In genomic region chr1:171798760-171799159, GRCh38 we compare ENCODE assay signal across 23 cellular contexts. TPM values are rescaled to one million over a fixed set of nuclear protein-coding genes. Genes with fewer than 3 reads are reported as not detected.
DNase-seq lines count a peak whose midpoint lies in the region; TF ChIP-seq lines count a peak whose summit lies in the region.
"Had no signal": no experiment of that assay in that cellular context is flagged by ENCODE, and none has a peak within 500 bp of the region (broad histone marks: within the 10 kb centered on the region; RNA-seq: fewer than 3 reads in every experiment).

No MANE protein-coding gene starts in this region.

- H3K36me3 Mint-ChIP-seq in MCF 10A (ENCODE audit: insufficient read depth, unreplicated experiment) (peaks cover 46% of the 10 kb centered on the region), endodermal cell (ENCODE audit: low read depth) (peaks cover 38% of the 10 kb centered on the region), mesothelial cell of epicardium (peaks cover 24% of the 10 kb centered on the region), type B pancreatic cell (peaks cover 5% of the 10 kb centered on the region)

- DNase-seq in MCF 10A (ENCODE audit: unreplicated experiment) (no peak), mammary epithelial cell (no peak), endodermal cell (no peak), mesothelial cell of epicardium (ENCODE audit: low spot score in 2 of 2, unreplicated experiment in 2 of 2) (no peak), type B pancreatic cell (ENCODE audit: extremely low spot score, unreplicated experiment) (no peak), prostate gland (ENCODE audit: low spot score) (no peak)
- no peak for DNase-seq in activated CD4-positive, CD25-positive, alpha-beta regulatory T cell treated with anti-CD3 and anti-CD28 coated beads, Interleukin-2, amount 50 U/mL, for 72 hours
- DNase-seq: AML-193; C1 segment of cervical spinal cord; CD8-positive, alpha-beta T cell; DMS153; GM23248; MM.1S; NCI-H1092; NCI-H1436; NCI-H187 treated with DMSO at 0.1 percent for 48 hours; NCI-H2107; NCI-H446 treated with DMSO at 0.1 percent for 48 hours; NCI-H526 treated with DMSO at 0.1 percent for 48 hours; PC-3; SHP77 had no signal

- H3K27me3 ChIP-seq in mammary epithelial cell (ENCODE audit: insufficient read depth, low read length) (no peaks in the 10 kb centered on the region), endodermal cell (ENCODE audit: control insufficient read depth, insufficient read depth, low read length, poor library complexity, severe bottlenecking) (no peaks in the 10 kb centered on the region), prostate gland (replicated peaks; ENCODE audit: insufficient read depth) (no peaks in the 10 kb centered on the region)

- H3K4me1 ChIP-seq in mammary epithelial cell (ENCODE audit: insufficient read depth, low read length): peaks cover 17% of the 10 kb centered on the region
- peaks cover 3% of the 10 kb centered on the region for H3K4me1 ChIP-seq in endodermal cell (ENCODE audit: control insufficient read depth, insufficient read depth, low read length)
- H3K4me1 ChIP-seq in prostate gland (replicated peaks): no peaks in the 10 kb centered on the region
- H3K4me1 ChIP-seq: HAP-1 had no signal

- H3K27ac ChIP-seq in mammary epithelial cell (ENCODE audit: insufficient read depth, low read depth, low read length) (no peak overlapping the region), endodermal cell (ENCODE audit: low read depth, low read length) (no peak overlapping the region), prostate gland (no peak overlapping the region)
- H3K27ac ChIP-seq: GM23248, SK-N-MC had no signal

- no peak overlapping the region for H2AFZ ChIP-seq in mammary epithelial cell (ENCODE audit: low read depth, low read length)
- H2AFZ ChIP-seq: GM23248 had no signal

- H3K9me3 Mint-ChIP-seq in MCF 10A (ENCODE audit: unreplicated experiment) (no peaks in the 10 kb centered on the region), endodermal cell (no peaks in the 10 kb centered on the region), mesothelial cell of epicardium (no peaks in the 10 kb centered on the region), type B pancreatic cell (no peaks in the 10 kb centered on the region)
- H3K9me3 Mint-ChIP-seq: CD8-positive, alpha-beta T cell had no signal

- CTCF ChIA-PET in MCF 10A (lab: Yijun Ruan, JAX): interaction anchor here (0.6 to 30.8 kb wide), 16 partner anchors 12 to 645 kb away, joined by 3 to 1502 read pairs (median 18); partner anchors contain the start of genes METTL13 and PIGC
- CTCF ChIA-PET in mammary epithelial cell (lab: Charles Lee; ENCODE audit: low non-redundant PET): no interaction called here

- H4K20me1 ChIP-seq in mammary epithelial cell (ENCODE audit: insufficient read depth, low read length): no peaks in the 10 kb centered on the region

- H3K9me3 ChIP-seq in mammary epithelial cell (replicated peaks; ENCODE audit: insufficient read depth, low read length): no peaks in the 10 kb centered on the region
- H3K9me3 ChIP-seq in endodermal cell (ENCODE audit: control insufficient read depth, low read length): no peaks in the 10 kb centered on the region
- no peaks in the 10 kb centered on the region for H3K9me3 ChIP-seq in prostate gland
- H3K9me3 ChIP-seq: HAP-1 had no signal

- H3K36me3 ChIP-seq in mammary epithelial cell (ENCODE audit: insufficient read depth, low read length): peaks cover 9% of the 10 kb centered on the region
- peaks cover 38% of the 10 kb centered on the region for H3K36me3 ChIP-seq in endodermal cell (ENCODE audit: control insufficient read depth, insufficient read depth, low read length)
- no peaks in the 10 kb centered on the region for H3K36me3 ChIP-seq in prostate gland

- TF ChIP-seq CTCF in MCF 10A (IDR thresholded peaks at IDR 0.05; ENCODE audit: unreplicated experiment) (no peak), mammary epithelial cell (conservative IDR thresholded peaks at IDR 0.05 in 1 of 2, IDR thresholded peaks at IDR 0.05 in 1 of 2; ENCODE audit: extremely low read depth in 1 of 2, insufficient read depth in 1 of 2, low read depth in 1 of 2, low read length in 2 of 2) (no peak), endodermal cell (conservative IDR thresholded peaks at IDR 0.05) (no peak), mesothelial cell of epicardium (IDR thresholded peaks at IDR 0.05; ENCODE audit: unreplicated experiment) (no peak), type B pancreatic cell (conservative IDR thresholded peaks at IDR 0.05) (no peak), prostate gland (IDR thresholded peaks at IDR 0.05) (no peak)

- intact Hi-C loops in MCF 10A (cut with micrococcal nuclease): no loop called here
- intact Hi-C loops in mammary epithelial cell (cut with micrococcal nuclease): no loop called here
- intact Hi-C loops in prostate gland (cut with DNase I): no loop called here

- peaks cover 15% of the 10 kb centered on the region for H3K79me2 ChIP-seq in mammary epithelial cell (ENCODE audit: insufficient read depth, low read length)

- dilution Hi-C loops in mammary epithelial cell (cut with HindIII; ENCODE audit: low sequenced_read_pairs): no loop called here

- no peaks in the 10 kb centered on the region for H3K27me3 Mint-ChIP-seq in MCF 10A (ENCODE audit: insufficient read depth, unreplicated experiment)
- H3K27me3 Mint-ChIP-seq in endodermal cell (ENCODE audit: insufficient read depth): no peaks in the 10 kb centered on the region
- H3K27me3 Mint-ChIP-seq in mesothelial cell of epicardium (ENCODE audit: low read depth): no peaks in the 10 kb centered on the region
- H3K27me3 Mint-ChIP-seq in type B pancreatic cell: no peaks in the 10 kb centered on the region

- H3K27ac Mint-ChIP-seq in MCF 10A (ENCODE audit: low read depth, unreplicated experiment) (peak overlapping the region; percentile 8), endodermal cell (peak overlapping the region; percentile 31), mesothelial cell of epicardium (peak overlapping the region; percentile 76), type B pancreatic cell (no peak overlapping the region)
- H3K27ac Mint-ChIP-seq: CD8-positive, alpha-beta T cell had no signal

- H3K4me3 ChIP-seq in mammary epithelial cell (replicated peaks in 1 of 3; ENCODE audit: insufficient read depth in 1 of 3, low read depth in 2 of 3, low read length in 3 of 3) (no peak overlapping the region), endodermal cell (ENCODE audit: low read length) (no peak overlapping the region), prostate gland (no peak overlapping the region)
- H3K4me3 ChIP-seq: GM23248, HAP-1, SK-N-MC had no signal

- in situ Hi-C loops in mammary epithelial cell (cut with MboI; ENCODE audit: low sequenced_read_pairs in 2 of 2): loop anchor here in 1 of 2 donors (5.0 kb wide), 1 partner anchor 184 kb away; no protein-coding TSS in a partner anchor

- no peak overlapping the region for H3K4me2 ChIP-seq in mammary epithelial cell (ENCODE audit: insufficient read depth, low read depth, low read length)

- H3K4me3 Mint-ChIP-seq in MCF 10A (ENCODE audit: unreplicated experiment): no peak overlapping the region
- no peak overlapping the region for H3K4me3 Mint-ChIP-seq in endodermal cell
- no peak overlapping the region for H3K4me3 Mint-ChIP-seq in mesothelial cell of epicardium
- H3K4me3 Mint-ChIP-seq in type B pancreatic cell: no peak overlapping the region
- H3K4me3 Mint-ChIP-seq: CD8-positive, alpha-beta T cell had no signal

- POLR2A ChIA-PET in MCF 10A (lab: Yijun Ruan, JAX): interaction anchor here (0.9 to 5.6 kb wide), 4 partner anchors 32 to 186 kb away, joined by 3 to 54 read pairs (median 12); partner anchors contain the start of genes DNM3 and VAMP4

- BruUV-seq in MCF 10A (replicated peaks; lab: Mats Ljungman, UMichigan) (no TSS peak), mammary epithelial cell (replicated peaks; lab: Mats Ljungman, UMichigan) (no TSS peak)

- 100% methylated on average over 2 of the region's 3 CpGs for WGBS in mammary epithelial cell (ENCODE audit: low coverage, missing lambda C conversion rate)
- 96 to 100% methylated on average over 3 of the region's 3 CpGs for WGBS in endodermal cell (ENCODE audit: insufficient coverage in 1 of 2, insufficient read length in 1 of 2), 2 experiments
- 89% methylated on average over 3 of the region's 3 CpGs for WGBS in prostate gland

- no peak for TF ChIP-seq POLR2A in prostate gland (IDR thresholded peaks at IDR 0.05)

- H3K4me1 Mint-ChIP-seq in MCF 10A (ENCODE audit: insufficient read depth, unreplicated experiment) (peaks cover 8% of the 10 kb centered on the region), endodermal cell (peaks cover 14% of the 10 kb centered on the region), mesothelial cell of epicardium (peaks cover 39% of the 10 kb centered on the region), type B pancreatic cell (ENCODE audit: unreplicated experiment) (peaks cover 9% of the 10 kb centered on the region)

- H3K9ac ChIP-seq in mammary epithelial cell (ENCODE audit: insufficient read depth, low read length) (no peak overlapping the region), endodermal cell (ENCODE audit: extremely low read depth, low read length, poor library complexity, severe bottlenecking) (no peak overlapping the region)
- H3K9ac ChIP-seq: GM23248 had no signal

RNA-seq across cellular contexts. Expression of gene METTL13, which starts 17.3 kb away (rescaled TPM):
- total RNA-seq in MCF 10A (2022): 30.7 and 39.1 TPM in 2 replicates
- total RNA-seq in mammary epithelial cell: 10 to 100 TPM; 21.5 to 31.6 TPM
- polyA plus RNA-seq in mammary epithelial cell: 39.8 TPM
- polyA minus RNA-seq in mammary epithelial cell: 69.8 TPM
- total RNA-seq in endodermal cell: 10 to 100 TPM; 32.1 to 38.5 TPM
- polyA plus RNA-seq in endodermal cell (2013, experiment 1 of 2): 22.0 TPM
- 16.5 TPM for polyA plus RNA-seq in endodermal cell (2013, experiment 2 of 2)
- total RNA-seq in mesothelial cell of epicardium: 27.4 to 32.5 TPM (median 30.2 TPM) in 3 replicates
- 32.9 and 39.8 TPM in 2 replicates for total RNA-seq in type B pancreatic cell (ENCODE audit: low replicate concordance)
- total RNA-seq in prostate gland: 10 to 100 TPM; 25.5 to 49.8 TPM

RNA-seq across cellular contexts. Expression of gene DNM3, which starts 42.5 kb away (rescaled TPM):
- total RNA-seq in MCF 10A (2022) (0.44 and 0.68 TPM in 2 replicates), mammary epithelial cell (1 to 10 TPM; 3.0 to 6.4 TPM), endodermal cell (1 to 10 TPM in 1 of 2 donors, under 1 TPM in 1; 0.53 to 1.8 TPM), mesothelial cell of epicardium (4.7 to 5.0 TPM (median 4.9 TPM) in 3 replicates), type B pancreatic cell (ENCODE audit: low replicate concordance) (1.2 and 2.1 TPM in 2 replicates), prostate gland (1 to 10 TPM; 2.3 to 5.3 TPM)
- polyA plus RNA-seq in mammary epithelial cell: 3.1 TPM
- polyA minus RNA-seq in mammary epithelial cell: 8.0 TPM
- polyA plus RNA-seq in endodermal cell (2013, experiment 1 of 2): 1.3 TPM
- 1.2 TPM for polyA plus RNA-seq in endodermal cell (2013, experiment 2 of 2)

RNA-seq across cellular contexts. Expression of gene VAMP4, which starts 56.9 kb away (rescaled TPM):
- total RNA-seq in MCF 10A (2022) (20.2 and 21.1 TPM in 2 replicates), mammary epithelial cell (10 to 100 TPM in 1 of 2 donors, 1 to 10 TPM in 1; 6.7 to 13.8 TPM), endodermal cell (1 to 10 TPM; 6.2 to 6.9 TPM), mesothelial cell of epicardium (8.1 to 8.5 TPM (median 8.4 TPM) in 3 replicates), type B pancreatic cell (ENCODE audit: low replicate concordance) (10.2 TPM in 2 replicates), prostate gland (10 to 100 TPM in 1 of 2 donors, 1 to 10 TPM in 1; 8.2 to 17.2 TPM)
- polyA plus RNA-seq in mammary epithelial cell: 2.7 TPM
- 3.4 TPM for polyA minus RNA-seq in mammary epithelial cell
- 11.6 TPM for polyA plus RNA-seq in endodermal cell (2013, experiment 1 of 2)
- 11.1 TPM for polyA plus RNA-seq in endodermal cell (2013, experiment 2 of 2)
